14 cellular contexts compared by ENCODE assay signal in the genomic region with DNA sequence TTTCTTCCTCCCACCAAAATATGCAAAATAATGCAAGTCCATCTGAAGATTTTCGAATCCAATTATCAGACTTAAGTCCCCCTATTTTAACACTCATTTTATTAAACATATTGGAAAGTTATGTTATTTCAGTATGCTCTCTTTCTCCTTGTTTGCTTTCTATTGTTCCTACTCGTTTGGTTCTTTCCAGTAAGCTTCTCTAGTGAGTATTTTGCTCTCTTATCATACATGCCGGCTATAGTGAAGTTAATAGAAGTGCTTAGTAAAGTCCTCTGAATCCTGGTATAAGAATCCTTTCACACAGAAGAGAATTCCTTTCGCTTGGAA. TPM values are rescaled to one million over a fixed set of nuclear protein-coding genes. Genes with fewer than 3 reads are reported as not detected.
DNase-seq lines count a peak whose midpoint lies in the region; ATAC-seq, FAIRE-seq and TF ChIP-seq lines count a peak whose summit lies in the region.
"Had no signal": no experiment of that assay in that cellular context is flagged by ENCODE, and none has a peak within 500 bp of the region (broad histone marks: within the 10 kb centered on the region; RNA-seq: fewer than 3 reads in every experiment).

No MANE protein-coding gene starts in this region.

- peaks cover 87% of the 10 kb centered on the region for H3K4me1 Mint-ChIP-seq in CD14-positive monocyte
- no peaks in the 10 kb centered on the region for H3K4me1 Mint-ChIP-seq in activated CD8-positive, alpha-beta memory T cell treated with anti-CD3 and anti-CD28 coated beads, Interleukin-2, amount 10 ng/mL, durations not matched to agents 7 days and 5 days

- ATAC-seq in right lobe of liver (peak in 2 of 4 donors; percentile 17 to 21), HG03097 (IDR thresholded peaks at IDR 0.05; ENCODE audit: low FRiP score, unreplicated experiment) (no peak), HG02642 (IDR thresholded peaks at IDR 0.05; ENCODE audit: poor library complexity, unreplicated experiment) (no peak)
- ATAC-seq in activated CD8-positive, alpha-beta memory T cell treated with anti-CD3 and anti-CD28 coated beads, Interleukin-2, amount 10 ng/mL, durations not matched to agents 7 days and 5 days: no peak
- ATAC-seq: activated CD4-positive, alpha-beta T cell treated with anti-CD3 and anti-CD28 coated beads for 36 hours had no signal

- no peak for TF ChIP-seq POLR2A in right lobe of liver (IDR thresholded peaks at IDR 0.05)

- FAIRE-seq in small intestine (lab: Jason Lieb, UNC): no peak
- FAIRE-seq: HTR-8/SVneo had no signal

- peaks cover 7 to 13% (median 9%) of the 10 kb centered on the region in 7 donors for H3K9me3 Mint-ChIP-seq in CD14-positive monocyte
- H3K9me3 Mint-ChIP-seq in activated CD8-positive, alpha-beta memory T cell treated with anti-CD3 and anti-CD28 coated beads, Interleukin-2, amount 10 ng/mL, durations not matched to agents 7 days and 5 days (ENCODE audit: low read depth): no peaks in the 10 kb centered on the region

- peaks cover 4% of the 10 kb centered on the region in 2 donors for H3K36me3 Mint-ChIP-seq in CD14-positive monocyte
- H3K36me3 Mint-ChIP-seq in activated CD8-positive, alpha-beta memory T cell treated with anti-CD3 and anti-CD28 coated beads, Interleukin-2, amount 10 ng/mL, durations not matched to agents 7 days and 5 days: no peaks in the 10 kb centered on the region
- H3K36me3 Mint-ChIP-seq: CD4-positive, alpha-beta memory T cell had no signal

- no peaks in the 10 kb centered on the region for H3K9me3 ChIP-seq in ascending aorta
- no peaks in the 10 kb centered on the region for H3K9me3 ChIP-seq in right lobe of liver
- H3K9me3 ChIP-seq in small intestine (ENCODE audit: control insufficient read depth, low read depth): no peaks in the 10 kb centered on the region
- H3K9me3 ChIP-seq: SJCRH30 had no signal

- H3K4me3 Mint-ChIP-seq in CD14-positive monocyte: peak overlapping the region; percentile 65 to 93
- no peak overlapping the region for H3K4me3 Mint-ChIP-seq in activated CD8-positive, alpha-beta memory T cell treated with anti-CD3 and anti-CD28 coated beads, Interleukin-2, amount 10 ng/mL, durations not matched to agents 7 days and 5 days
- H3K4me3 Mint-ChIP-seq: activated CD4-positive, alpha-beta T cell treated with anti-CD3 and anti-CD28 coated beads for 36 hours had no signal

- H3K27me3 Mint-ChIP-seq in CD14-positive monocyte (ENCODE audit: low read depth in 3 of 3): no peaks in the 10 kb centered on the region
- H3K27me3 Mint-ChIP-seq in activated CD8-positive, alpha-beta memory T cell treated with anti-CD3 and anti-CD28 coated beads, Interleukin-2, amount 10 ng/mL, durations not matched to agents 7 days and 5 days: peaks cover 42% of the 10 kb centered on the region

- H3K27ac Mint-ChIP-seq in CD14-positive monocyte: peak overlapping the region; percentile 81 to 95 (median 88)
- no peak overlapping the region for H3K27ac Mint-ChIP-seq in activated CD8-positive, alpha-beta memory T cell treated with anti-CD3 and anti-CD28 coated beads, Interleukin-2, amount 10 ng/mL, durations not matched to agents 7 days and 5 days
- H3K27ac Mint-ChIP-seq: activated CD4-positive, alpha-beta T cell treated with anti-CD3 and anti-CD28 coated beads for 36 hours; CD4-positive, alpha-beta memory T cell had no signal

- H3K27me3 ChIP-seq in ascending aorta (no peaks in the 10 kb centered on the region), right lobe of liver (no peaks in the 10 kb centered on the region), small intestine (ENCODE audit: control insufficient read depth in 2 of 2, insufficient read depth in 2 of 2, low read length in 2 of 2) (no peaks in the 10 kb centered on the region)
- H3K27me3 ChIP-seq: SJCRH30 had no signal

- CTCF ChIA-PET in activated CD8-positive, alpha-beta memory T cell treated with anti-CD3 and anti-CD28 coated beads, Interleukin-2, amount 10 ng/mL, durations not matched to agents 7 days and 5 days (lab: Charles Lee): no interaction called here

- peak overlapping the region; percentile 51 to 69 for H3K4me3 ChIP-seq in ascending aorta
- peak overlapping the region; percentile 34 to 65 (median 54) for H3K4me3 ChIP-seq in right lobe of liver
- H3K4me3 ChIP-seq in small intestine (ENCODE audit: low read depth in 1 of 2, low read length in 2 of 2): peak overlapping the region in 1 of 2 donors; percentile 62
- H3K4me3 ChIP-seq: SJCRH30 had no signal

- no peaks in the 10 kb centered on the region for H3K36me3 ChIP-seq in ascending aorta
- no peaks in the 10 kb centered on the region for H3K36me3 ChIP-seq in right lobe of liver
- no peaks in the 10 kb centered on the region for H3K36me3 ChIP-seq in small intestine (ENCODE audit: control insufficient read depth in 2 of 2, insufficient read depth in 2 of 2, low read length in 2 of 2)
- H3K36me3 ChIP-seq: SJCRH30 had no signal

- intact Hi-C loops in CD14-positive monocyte (cut with micrococcal nuclease) (loop anchor here in 1 of 2 donors (10.0 kb wide), 1 partner anchor 212 kb away; no protein-coding TSS in a partner anchor), ascending aorta (cut with DNase I) (loop anchor here (2.0 to 10.0 kb wide), 3 partner anchors 70 to 588 kb away; a partner anchor contains a TSS), right lobe of liver (cut with DNase I) (no loop called here)

- H3K27ac ChIP-seq in ascending aorta (peak overlapping the region; percentile 76 to 91), right lobe of liver (peak overlapping the region; percentile 73 to 87 (median 78)), small intestine (ENCODE audit: low read depth in 1 of 2, low read length in 1 of 2) (peak overlapping the region; percentile 68 to 75)
- H3K27ac ChIP-seq: SJCRH30 had no signal

- peaks cover 0 to 5% of the 10 kb centered on the region in 2 donors for H3K4me1 ChIP-seq in ascending aorta
- peaks cover 0 to 19% (median 6%) of the 10 kb centered on the region in 4 donors for H3K4me1 ChIP-seq in right lobe of liver
- H3K4me1 ChIP-seq in small intestine (ENCODE audit: control insufficient read depth in 2 of 2, insufficient read depth in 1 of 2, low read depth in 1 of 2, low read length in 1 of 2): peaks cover 0 to 2% of the 10 kb centered on the region in 2 donors

- 1% methylated on average over 4 of the region's 4 CpGs for WGBS in right lobe of liver (ENCODE audit: insufficient coverage, low coverage, low lambda C conversion rate, missing lambda C conversion rate)
- WGBS in small intestine, 3 donors: 3 to 13% (median 5%) methylated on average over 4 of the region's 4 CpGs

- TF ChIP-seq CTCF in CD14-positive monocyte (IDR thresholded peaks at IDR 0.05): no peak
- no peak for TF ChIP-seq CTCF in ascending aorta (IDR thresholded peaks at IDR 0.05)
- TF ChIP-seq CTCF in right lobe of liver (IDR thresholded peaks at IDR 0.05): no peak

- no peak for DNase-seq in CD14-positive monocyte (ENCODE audit: low spot score)
- DNase-seq in ascending aorta (ENCODE audit: low spot score in 2 of 2): no peak
- DNase-seq in right lobe of liver: no peak
- DNase-seq in small intestine: peak; percentile 35
- DNase-seq in ecto neural progenitor cell (ENCODE audit: low spot score): no peak
- DNase-seq in activated CD8-positive, alpha-beta memory T cell treated with anti-CD3 and anti-CD28 coated beads, Interleukin-2, amount 10 ng/mL, durations not matched to agents 7 days and 5 days: no peak
- DNase-seq: activated CD4-positive, alpha-beta T cell treated with anti-CD3 and anti-CD28 coated beads for 36 hours; activated effector memory CD4-positive, alpha-beta T cell treated with Interleukin-2 at 50 U/mL for 16 hours; NCI-H524 treated with DMSO at 0.1 percent for 48 hours; SJCRH30 had no signal

RNA-seq across cellular contexts. Expression of a gene that starts 0.5 kb away (rescaled TPM):
- polyA plus RNA-seq in CD14-positive monocyte: 100 to 1,000 TPM; 105 to 117 TPM
- 43.9 TPM for total RNA-seq in ascending aorta
- 1,000 to 10,000 TPM in 1 of 6 experiments, 100 to 1,000 TPM in 5; 309 to 1,702 (median 521) TPM for total RNA-seq in right lobe of liver
- polyA plus RNA-seq in small intestine: 100 to 1,000 TPM; 201 to 828 (median 310) TPM
- total RNA-seq in activated CD8-positive, alpha-beta memory T cell treated with anti-CD3 and anti-CD28 coated beads, Interleukin-2, amount 10 ng/mL, durations not matched to agents 7 days and 5 days: not detected
- total RNA-seq: activated CD4-positive, alpha-beta T cell treated with anti-CD3 and anti-CD28 coated beads for 36 hours had no signal
- polyA plus RNA-seq: CD4-positive, alpha-beta memory T cell had no signal

Comparison
In these comparisons a context has a peak if more than half of its experiments do, and no peak if none do; other contexts are left out.
1. RNA of a gene that starts 0.5 kb away (total RNA-seq): 309 to 1,702 TPM in right lobe of liver and 43.9 TPM in ascending aorta (single experiment); not detected in activated CD8-positive, alpha-beta memory T cell treated with anti-CD3 and anti-CD28 coated beads, Interleukin-2, amount 10 ng/mL, durations not matched to agents 7 days and 5 days; every median in the first group is over 10 times any median in the second.
2. Peak in every context shown above with its lines, with median percentiles within 50 percentile points of each other: H3K27ac ChIP-seq.